In the genomic region with DNA sequence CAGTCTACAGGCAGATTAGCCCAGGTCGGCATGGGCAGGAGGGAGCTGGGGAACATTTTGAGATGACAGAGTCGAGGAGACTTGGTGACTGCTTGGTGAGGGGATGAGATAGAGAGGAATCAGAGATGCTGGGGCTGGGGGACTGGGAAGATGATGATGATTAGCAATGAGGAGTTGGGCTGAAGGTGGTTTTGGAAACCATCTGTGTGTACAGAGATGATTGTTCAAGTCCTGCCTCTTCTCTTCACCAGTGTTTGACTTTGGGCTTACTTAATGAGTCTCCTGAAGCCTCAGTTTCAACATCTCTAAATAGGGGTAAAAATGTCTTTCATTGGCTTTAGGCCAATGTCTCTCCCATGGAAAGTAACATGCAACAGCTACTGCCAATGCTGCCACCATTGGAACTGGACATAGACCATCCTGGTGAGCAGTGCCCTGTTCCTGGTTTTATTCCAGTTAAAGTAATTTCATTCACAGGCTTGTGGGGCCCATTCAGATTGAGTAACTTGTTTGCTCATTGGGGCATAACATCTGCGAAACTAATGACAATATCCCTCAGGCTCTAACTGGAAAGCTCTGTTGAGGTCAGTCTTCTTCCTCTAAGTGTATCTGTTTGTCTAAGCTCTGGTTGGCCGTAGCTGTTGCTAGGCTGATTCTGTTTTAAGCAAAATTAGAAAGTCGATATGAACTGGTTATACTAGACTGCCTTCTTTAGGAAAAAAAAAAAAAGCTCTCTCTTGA, we compare ENCODE assay signal across 9 cellular contexts.
DNase-seq lines count a peak whose midpoint lies in the region; ATAC-seq, FAIRE-seq and TF ChIP-seq lines count a peak whose summit lies in the region.
"Had no signal": no experiment of that assay in that cellular context is flagged by ENCODE, and none has a peak within 500 bp of the region (broad histone marks: within the 10 kb centered on the region; RNA-seq: fewer than 3 reads in every experiment).

No MANE protein-coding gene starts in this region.

- no peak for TF ChIP-seq CTCF in keratinocyte (optimal IDR thresholded peaks at IDR 0.05 in 1 of 3, IDR thresholded peaks at IDR 0.05 in 1 of 3, conservative IDR thresholded peaks at IDR 0.05 in 1 of 3; ENCODE audit: extremely low read depth in 1 of 3, insufficient read depth in 2 of 3, low read length in 3 of 3)

- H3K9me1 ChIP-seq in keratinocyte (ENCODE audit: control insufficient read depth, extremely low read depth, insufficient read depth, low read length), result no peaks in the 10 kb centered on the region

- H3K27me3 ChIP-seq in keratinocyte (ENCODE audit: control insufficient read depth, extremely low read depth, insufficient read depth, low read length), result no peaks in the 10 kb centered on the region
- H3K27me3 ChIP-seq in thymus (ENCODE audit: control insufficient read depth, insufficient read depth), result no peaks in the 10 kb centered on the region

- H2AFZ ChIP-seq in keratinocyte (ENCODE audit: control insufficient read depth, low read length), result peak overlapping the region; percentile 17

- H3K36me3 ChIP-seq in keratinocyte (ENCODE audit: control insufficient read depth in 2 of 2, extremely low read depth in 1 of 2, insufficient read depth in 2 of 2, low read length in 2 of 2) (no peaks in the 10 kb centered on the region), thymus (ENCODE audit: control insufficient read depth, insufficient read depth) (no peaks in the 10 kb centered on the region)

- H3K79me2 ChIP-seq in keratinocyte (ENCODE audit: control insufficient read depth, insufficient read depth, low read length), result no peaks in the 10 kb centered on the region

- H3K4me1 ChIP-seq in keratinocyte (ENCODE audit: control insufficient read depth, extremely low read depth, insufficient read depth, low read length) (peaks cover 64% of the 10 kb centered on the region), thymus (ENCODE audit: control insufficient read depth, insufficient read depth, low read length) (peaks cover 6% of the 10 kb centered on the region)

- peak overlapping the region; percentile 76 for H3K4me2 ChIP-seq in keratinocyte (ENCODE audit: control insufficient read depth, extremely low read depth, insufficient read depth, low read depth, low read length)

- H3K4me3 ChIP-seq in keratinocyte (ENCODE audit: control insufficient read depth in 2 of 3, extremely low read depth in 1 of 3, insufficient read depth in 2 of 3, low read depth in 1 of 3, low read length in 3 of 3), result no peak overlapping the region
- H3K4me3 ChIP-seq in thymus (ENCODE audit: low read length), result no peak overlapping the region

- WGBS in adipose tissue, 3 donors, result 46 to 54% (median 52%) methylated on average over 5 of the region's 5 CpGs
- 85% methylated on average over 5 of the region's 5 CpGs for WGBS in thymus

- DNase-seq in NCI-H2107 treated with DMSO at 0.1 percent for 48 hours (lab: John Stamatoyannopoulos, UW; ENCODE audit: unreplicated experiment) (peak; percentile 27), NCI-H2107 (lab: John Stamatoyannopoulos, UW) (no peak), keratinocyte (ENCODE audit: low read depth, low spot score) (peak; percentile 84), GDM1 (lab: John Stamatoyannopoulos, UW) (no peak)

- no peaks in the 10 kb centered on the region for H3K9me3 ChIP-seq in keratinocyte (ENCODE audit: control insufficient read depth, low read depth, low read length)
- no peaks in the 10 kb centered on the region for H3K9me3 ChIP-seq in thymus (ENCODE audit: control insufficient read depth)

- peak overlapping the region; percentile 21 for H3K27ac ChIP-seq in adipose tissue (ENCODE audit: low read depth, low read length)
- H3K27ac ChIP-seq in keratinocyte (ENCODE audit: control insufficient read depth, insufficient read depth, low read length), result peak overlapping the region; percentile 66
- peak overlapping the region; percentile 61 for H3K27ac ChIP-seq in thymus (ENCODE audit: low read depth)

- H3K9ac ChIP-seq in keratinocyte (ENCODE audit: control insufficient read depth, extremely low read depth, insufficient read depth, low read length), result no peak overlapping the region

- FAIRE-seq in keratinocyte (lab: Jason Lieb, UNC), result peak; percentile 52
- FAIRE-seq: A204.1 had no signal

- ATAC-seq in GM21515 (IDR thresholded peaks at IDR 0.05; ENCODE audit: unreplicated experiment) (no peak), GM19455 (IDR thresholded peaks at IDR 0.05; ENCODE audit: unreplicated experiment) (no peak)

- H4K20me1 ChIP-seq in keratinocyte (ENCODE audit: control insufficient read depth, extremely low read depth, insufficient read depth, low read length), result no peaks in the 10 kb centered on the region

- dilution Hi-C loops in keratinocyte (cut with MboI; ENCODE audit: extremely low pct_ligation_motif_present, low sequenced_read_pairs), result no loop called here

Comparison
In these comparisons a context has a peak if more than half of its experiments do, and no peak if none do; other contexts are left out.
1. DNase-seq: peak in NCI-H2107 treated with DMSO at 0.1 percent for 48 hours (single experiment) and keratinocyte (single experiment); none in NCI-H2107 (single experiment) and GDM1 (single experiment).
2. Peak in every context shown above with its lines, with median percentiles within 50 percentile points of each other: H3K27ac ChIP-seq.